Comparison of ENCODE assay signal across 8 cellular contexts in genomic region chr1:243851129-243851756, GRCh38. TPM values are rescaled to one million over a fixed set of nuclear protein-coding genes. Genes with fewer than 3 reads are reported as not detected.
DNase-seq lines count a peak whose midpoint lies in the region; ATAC-seq, FAIRE-seq and TF ChIP-seq lines count a peak whose summit lies in the region.

No MANE protein-coding gene starts in this region.

- no peak overlapping the region for H3K9ac ChIP-seq in SK-N-MC (ENCODE audit: insufficient read length)
- H3K9ac ChIP-seq in fibroblast of lung (ENCODE audit: insufficient read depth, low read length), result peak overlapping the region; percentile 88
- peak overlapping the region; percentile 84 for H3K9ac ChIP-seq in trophoblast cell (ENCODE audit: low read length)

- 10% methylated on average over 20 of the region's 20 CpGs for WGBS in A549 (ENCODE audit: missing lambda C conversion rate)
- no CpG with 5 or more reads among the region's 20 CpGs for WGBS in trophoblast cell (ENCODE audit: extremely low coverage, insufficient coverage, insufficient read length)

- H3K79me2 ChIP-seq in fibroblast of lung (ENCODE audit: control insufficient read depth, insufficient read depth, low read length) (peaks cover 22% of the 10 kb centered on the region), trophoblast cell (ENCODE audit: control insufficient read depth, insufficient read depth, low read length, poor library complexity) (peaks cover 8% of the 10 kb centered on the region)

- no peak for TF ChIP-seq EP300 in A549 (IDR thresholded peaks at IDR 0.05)

- TF ChIP-seq CTCF in A549 (IDR thresholded peaks at IDR 0.05) (no peak), fibroblast of lung (conservative IDR thresholded peaks at IDR 0.05 in 1 of 2, IDR thresholded peaks at IDR 0.05 in 1 of 2; ENCODE audit: low read depth in 1 of 2, low read length in 2 of 2) (no peak)

- H3K36me3 ChIP-seq in SK-N-MC (ENCODE audit: insufficient read depth, low read length) (no peaks in the 10 kb centered on the region), fibroblast of lung (ENCODE audit: control insufficient read depth, insufficient read depth, low read length) (no peaks in the 10 kb centered on the region), trophoblast cell (ENCODE audit: control insufficient read depth in 1 of 2, insufficient read depth in 2 of 2, low read length in 2 of 2) (no peaks in the 10 kb centered on the region)

- H3K23ac ChIP-seq in trophoblast cell (ENCODE audit: low read length), result no peak overlapping the region

- H3K4me2 ChIP-seq in A549 (peak overlapping the region; percentile 74), fibroblast of lung (ENCODE audit: extremely low read depth, insufficient read depth, low read length) (peak overlapping the region; percentile 98), trophoblast cell (ENCODE audit: low read length) (peak overlapping the region; percentile 53)

- peak overlapping the region; percentile 99 for H4K91ac ChIP-seq in trophoblast cell (ENCODE audit: low read depth, low read length)

- TF ChIP-seq RAD21 in A549 (conservative IDR thresholded peaks at IDR 0.05 in 1 of 2, IDR thresholded peaks at IDR 0.05 in 1 of 2), result no peak

- peak overlapping the region; percentile 96 for H2BK12ac ChIP-seq in trophoblast cell (ENCODE audit: low read length)

- DNase-seq in A549 (ENCODE audit: low read depth in 1 of 2, low spot score in 1 of 2), result peak in 1 of 2 experiments; percentile 72
- DNase-seq in SK-N-MC (ENCODE audit: low read depth, low spot score), result no peak
- peak in 1 of 2 donors; percentile 25 for DNase-seq in fibroblast of lung (ENCODE audit: low read depth in 2 of 2)
- DNase-seq in trophoblast cell, result peak; percentile 79 to 80

- POLR2A ChIA-PET in A549 (lab: Yijun Ruan, JAX), result interaction anchor here (1.0 kb wide), 1 partner anchor 196 kb away, joined by 3 read pairs; no protein-coding TSS in a partner anchor

- H3K14ac ChIP-seq in trophoblast cell (ENCODE audit: low read length), result peak overlapping the region; percentile 97

- peaks cover 11% of the 10 kb centered on the region for H3K79me1 ChIP-seq in trophoblast cell (ENCODE audit: low read length)

- peak overlapping the region; percentile 100 for H3K18ac ChIP-seq in trophoblast cell (ENCODE audit: low read length)

- ATAC-seq in A549, result no peak
- no peak for ATAC-seq in GM21526 (IDR thresholded peaks at IDR 0.05; ENCODE audit: low FRiP score, unreplicated experiment)
- no peak for ATAC-seq in HG03095 (IDR thresholded peaks at IDR 0.05; ENCODE audit: unreplicated experiment)
- no peak for ATAC-seq in HG03520 (IDR thresholded peaks at IDR 0.05; ENCODE audit: unreplicated experiment)

- peak overlapping the region; percentile 7 for H2AK5ac ChIP-seq in trophoblast cell (ENCODE audit: low read length)

- peaks cover 4% of the 10 kb centered on the region for H4K20me1 ChIP-seq in fibroblast of lung (ENCODE audit: control insufficient read depth, extremely low read depth, insufficient read depth, low read length)

- peak overlapping the region; percentile 97 for H2BK5ac ChIP-seq in trophoblast cell (ENCODE audit: low read depth, low read length, poor library complexity)

- CTCF ChIA-PET in A549 (lab: Yijun Ruan, JAX), result no interaction called here

- FAIRE-seq in A549 (lab: Jason Lieb, UNC), result peak; percentile 56

- H2AFZ ChIP-seq in fibroblast of lung (ENCODE audit: low read length) (peak overlapping the region; percentile 91), trophoblast cell (ENCODE audit: insufficient read depth, low read length, poor library complexity) (peak overlapping the region; percentile 90)

- TF ChIP-seq POLR2A in A549 (IDR thresholded peaks at IDR 0.05; ENCODE audit: low read length), result no peak

- peak overlapping the region; percentile 96 for H4K12ac ChIP-seq in trophoblast cell (ENCODE audit: low read depth, low read length)

- H4K8ac ChIP-seq in trophoblast cell (ENCODE audit: low read depth, low read length), result peak overlapping the region; percentile 98

- H3K4ac ChIP-seq in trophoblast cell (ENCODE audit: low read depth, low read length), result no peak overlapping the region

- peaks cover 35% of the 10 kb centered on the region for H3K4me1 ChIP-seq in A549
- peaks cover 2% of the 10 kb centered on the region for H3K4me1 ChIP-seq in fibroblast of lung (ENCODE audit: control insufficient read depth, extremely low read depth, insufficient read depth, low read length)
- H3K4me1 ChIP-seq in trophoblast cell (ENCODE audit: control insufficient read depth in 1 of 2, insufficient read depth in 2 of 2, low read length in 2 of 2), result peaks cover 0 to 4% of the 10 kb centered on the region in 2 experiments

- peak overlapping the region; percentile 75 for H3K4me3 ChIP-seq in A549
- H3K4me3 ChIP-seq in GM08714 (ENCODE audit: low read length), result peak overlapping the region; percentile 67
- H3K4me3 ChIP-seq in SK-N-MC, result peak overlapping the region; percentile 78
- H3K4me3 ChIP-seq in fibroblast of lung (replicated peaks in 1 of 4; ENCODE audit: control extremely low read depth in 1 of 4, insufficient read depth in 1 of 4, low read depth in 3 of 4, low read length in 4 of 4), result peak overlapping the region; percentile 73 to 86 (median 82)
- H3K4me3 ChIP-seq in trophoblast cell (ENCODE audit: low read depth, low read length), result peak overlapping the region; percentile 82

- peak overlapping the region; percentile 94 to 99 for H3K27ac ChIP-seq in A549
- H3K27ac ChIP-seq in SK-N-MC, result no peak overlapping the region
- peak overlapping the region; percentile 83 for H3K27ac ChIP-seq in fibroblast of lung (ENCODE audit: insufficient read depth, low read length)
- H3K27ac ChIP-seq in trophoblast cell (ENCODE audit: low read depth, low read length), result peak overlapping the region; percentile 96

- H3K9me3 ChIP-seq in A549, result no peaks in the 10 kb centered on the region
- H3K9me3 ChIP-seq in SK-N-MC (ENCODE audit: low read depth, low read length), result 0 out of 2 replicates have a peak, but pooled peaks cover 2% of the 10 kb centered on the region
- no peaks in the 10 kb centered on the region for H3K9me3 ChIP-seq in fibroblast of lung (ENCODE audit: control insufficient read depth, insufficient read depth, low read depth, low read length)
- H3K9me3 ChIP-seq in trophoblast cell (ENCODE audit: insufficient read depth, low read depth, low read length), result no peaks in the 10 kb centered on the region

- peak overlapping the region; percentile 98 for H2BK120ac ChIP-seq in trophoblast cell (ENCODE audit: insufficient read depth, low read length, poor library complexity)

- H3K27me3 ChIP-seq in fibroblast of lung (ENCODE audit: control insufficient read depth, insufficient read depth, low read length) (no peaks in the 10 kb centered on the region), trophoblast cell (ENCODE audit: insufficient read depth, low read length) (no peaks in the 10 kb centered on the region)

TF ChIP-seq in A549, 52 proteins besides CTCF, POLR2A, EP300 and RAD21:
- TF ChIP-seq MAX (IDR thresholded peaks at IDR 0.05), result peak; percentile 70; the same call in 1 of the 2 replicates
- no peak for TF ChIP-seq EHMT2 (IDR thresholded peaks at IDR 0.05; ENCODE audit: low read depth)
- TF ChIP-seq, protein P1, sequence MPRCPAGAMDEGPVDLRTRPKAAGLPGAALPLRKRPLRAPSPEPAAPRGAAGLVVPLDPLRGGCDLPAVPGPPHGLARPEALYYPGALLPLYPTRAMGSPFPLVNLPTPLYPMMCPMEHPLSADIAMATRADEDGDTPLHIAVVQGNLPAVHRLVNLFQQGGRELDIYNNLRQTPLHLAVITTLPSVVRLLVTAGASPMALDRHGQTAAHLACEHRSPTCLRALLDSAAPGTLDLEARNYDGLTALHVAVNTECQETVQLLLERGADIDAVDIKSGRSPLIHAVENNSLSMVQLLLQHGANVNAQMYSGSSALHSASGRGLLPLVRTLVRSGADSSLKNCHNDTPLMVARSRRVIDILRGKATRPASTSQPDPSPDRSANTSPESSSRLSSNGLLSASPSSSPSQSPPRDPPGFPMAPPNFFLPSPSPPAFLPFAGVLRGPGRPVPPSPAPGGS (IDR thresholded peaks at IDR 0.05), result peak; percentile 15; the same call in 1 of the 3 replicates

RNA-seq across cellular contexts. Expression of gene AKT3, which starts 1.2 kb away (rescaled TPM):
- polyA plus RNA-seq in A549 (2011; rRNA removed) (34.1 and 43.5 TPM in 2 replicates), A549 (2017; fragmentation: RNase III; extraction: RNeasy Plus Mini Kit Qiagen cat#74134 plus additional on column Dnase treatment) (16.5 to 18.4 TPM (median 17.5 TPM) in 3 replicates), fibroblast of lung (24.6 and 42.0 TPM in 2 replicates)
- polyA plus RNA-seq in A549 (2012; cell fraction: cytosol; rRNA removed), result 9.7 and 10.1 TPM in 2 replicates
- 5.2 and 10.0 TPM in 2 replicates for polyA plus RNA-seq in A549 (2012; cell fraction: nucleus; rRNA removed)
- 29.7 and 31.0 TPM in 2 replicates for polyA minus RNA-seq in A549 (2011; rRNA and poly(A)+ RNA removed)
- total RNA-seq in fibroblast of lung, result 33.1 and 37.8 TPM in 2 replicates
- 18.2 and 29.9 TPM in 2 replicates for polyA plus RNA-seq in fibroblast of lung (2012)
- polyA minus RNA-seq in fibroblast of lung (ENCODE audit: low replicate concordance), result 7.2 and 14.8 TPM in 2 replicates
- polyA plus RNA-seq in trophoblast cell (2013), result 29.4 and 32.2 TPM in 2 replicates
